In genomic region chr1:81592263-81592662, GRCh38 we compare ENCODE assay signal across 26 cellular contexts.
"Had no signal": no experiment of that assay in that cellular context is flagged by ENCODE, and none has a peak within 500 bp of the region (broad histone marks: within the 10 kb centered on the region; RNA-seq: fewer than 3 reads in every experiment).

No MANE protein-coding gene starts in this region.

- H3K27me3 ChIP-seq: stomach, suprapubic skin, testis, thyroid gland, tibial artery, tibial nerve, transverse colon, upper lobe of right lung, uterus, vagina had no signal

- H3K9me3 ChIP-seq: stomach, suprapubic skin, testis, thoracic aorta, thyroid gland, tibial artery, tibial nerve, transverse colon, upper lobe of right lung, uterus, vagina had no signal

- ATAC-seq: stimulated activated effector memory CD8-positive, alpha-beta T cell treated with anti-CD3 and anti-CD28 coated beads, Interleukin-12 subunit alpha, Interleukin-12 subunit beta, amount 100 ng/mL, for 72 hours; stimulated activated memory B cell treated with anti-CD40 and anti-IgM and Interleukin-4, amounts not matched to agents 10 μg/mL and 1 μg/mL and 100 μg/mL, for 72 hours; stimulated activated naive B cell treated with anti-CD40 and anti-IgM and Interleukin-4, amounts not matched to agents 10 μg/mL and 1 μg/mL and 100 μg/mL, for 72 hours; stimulated activated naive CD8-positive, alpha-beta T cell treated with anti-CD3 and anti-CD28 coated beads, Interleukin-15, amount 100 ng/mL, for 72 hours; stimulated activated naive CD8-positive, alpha-beta T cell treated with anti-CD3 and anti-CD28 coated beads, Interleukin-15, Interleukin-2, amounts not matched to agents 100 U/mL and 50 U/mL, for 24 hours; upper lobe of right lung had no signal

- DNase-seq: stimulated activated CD4-positive, alpha-beta T cell treated with anti-CD3 and anti-CD28 coated beads, Interleukin-2, amount 100 ng/mL, for 48 hours; stimulated activated CD4-positive, alpha-beta T cell treated with anti-CD3 and anti-CD28 coated beads, Interleukin-4, amount 100 ng/mL, for 1 hour; stimulated activated CD4-positive, alpha-beta T cell treated with anti-CD3 and anti-CD28 coated beads, Interleukin-4, amount 100 ng/mL, for 24 hours; stimulated activated CD4-positive, alpha-beta T cell treated with anti-CD3 and anti-CD28 coated beads, Interleukin-4, amount 100 ng/mL, for 4 hours; stimulated activated CD8-positive, alpha-beta memory T cell treated with anti-CD3 and anti-CD28 coated beads, Interleukin-4, amount 100 ng/mL, for 48 hours; stimulated activated naive B cell treated with anti-CD40 and anti-IgM and Interleukin-4, amounts not matched to agents 10 μg/mL and 1 μg/mL and 100 μg/mL, for 72 hours; stimulated activated naive CD4-positive, alpha-beta T cell; stimulated activated naive CD4-positive, alpha-beta T cell treated with Interleukin-2 at 50 U/mL for 16 hours; stimulated activated naive CD8-positive, alpha-beta T cell treated with anti-CD3 and anti-CD28 coated beads, Interleukin-15, amount 100 ng/mL, for 72 hours; stimulated activated naive CD8-positive, alpha-beta T cell treated with anti-CD3 and anti-CD28 coated beads, Interleukin-15, Interleukin-2, amounts not matched to agents 100 U/mL and 50 U/mL, for 24 hours; stomach; substantia nigra; testis; thyroid gland; tibial artery; transverse colon; trophoblast cell; upper lobe of right lung; uterus had no signal

- FAIRE-seq: urothelium cell line had no signal

- H3K36me3 ChIP-seq: stomach, suprapubic skin, thoracic aorta, thyroid gland, tibial artery, tibial nerve, transverse colon, upper lobe of right lung, uterus, vagina had no signal

- H3K27ac ChIP-seq: stomach, suprapubic skin, testis, thoracic aorta, thyroid gland, tibial artery, tibial nerve, transverse colon, upper lobe of right lung, uterus, vagina had no signal

- H3K4me3 ChIP-seq: stomach, suprapubic skin, testis, thoracic aorta, thyroid gland, tibial artery, tibial nerve, transverse colon, upper lobe of right lung, uterus, vagina had no signal

- H3K4me1 ChIP-seq: stomach, suprapubic skin, testis, thyroid gland, tibial artery, tibial nerve, transverse colon, uterus, vagina had no signal
